9 cellular contexts compared by ENCODE assay signal in the genomic region with DNA sequence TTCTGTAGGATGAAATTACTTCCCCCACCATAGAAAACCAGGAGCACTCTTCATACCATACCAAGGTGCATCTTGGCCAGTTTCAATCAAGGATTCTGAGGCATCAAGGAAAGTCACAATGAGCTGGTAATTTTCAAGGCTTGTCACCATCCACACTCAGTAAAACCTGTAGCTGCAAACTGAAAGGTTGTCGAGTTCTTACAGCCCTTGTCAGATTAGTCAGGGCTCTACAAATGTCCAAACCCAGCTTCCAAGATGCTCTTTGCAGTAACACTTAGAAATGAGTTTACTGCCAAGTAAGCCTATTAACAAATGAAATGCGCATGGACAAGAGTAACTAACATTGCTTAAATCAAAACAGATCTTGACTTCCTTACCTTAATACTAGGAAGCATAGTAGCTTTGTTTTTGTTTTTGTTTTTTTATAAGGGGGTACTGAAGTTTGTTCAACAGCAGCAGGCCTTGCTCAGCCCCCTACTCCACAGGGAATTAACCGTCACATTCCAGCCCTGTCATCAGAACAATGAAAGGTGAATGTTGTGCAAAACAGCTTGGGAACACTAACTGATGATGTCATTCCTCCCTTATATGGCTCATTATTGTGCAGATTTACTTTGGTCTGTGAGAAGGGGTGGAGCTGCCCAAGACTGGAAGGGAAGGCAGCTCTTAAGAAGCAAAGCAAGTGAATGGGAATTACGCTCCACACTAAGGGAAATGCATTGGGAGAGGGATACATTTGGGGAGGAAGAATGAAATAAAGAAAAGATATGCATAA. TPM values are rescaled to one million over a fixed set of nuclear protein-coding genes. Genes with fewer than 3 reads are reported as not detected.
DNase-seq lines count a peak whose midpoint lies in the region; ATAC-seq and TF ChIP-seq lines count a peak whose summit lies in the region.
"Had no signal": no experiment of that assay in that cellular context is flagged by ENCODE, and none has a peak within 500 bp of the region (broad histone marks: within the 10 kb centered on the region; RNA-seq: fewer than 3 reads in every experiment).

No MANE protein-coding gene starts in this region.

- H3K36me3 ChIP-seq in stomach smooth muscle (ENCODE audit: control insufficient read depth in 2 of 2, insufficient read depth in 2 of 2, low read length in 2 of 2) = peaks cover 0 to 15% of the 10 kb centered on the region in 2 donors

- H3K9me3 ChIP-seq in stomach smooth muscle (ENCODE audit: control insufficient read depth in 2 of 2, low read length in 2 of 2) = no peaks in the 10 kb centered on the region

- no peak overlapping the region for H3K9ac ChIP-seq in stomach smooth muscle (ENCODE audit: low read length in 2 of 2)

- H3K27me3 Mint-ChIP-seq in brain = no peaks in the 10 kb centered on the region

- H3K27ac ChIP-seq in stomach smooth muscle (ENCODE audit: low read length) = peak overlapping the region; percentile 20

- H3K4me3 ChIP-seq in stomach smooth muscle (ENCODE audit: low read length in 2 of 2) = no peak overlapping the region

- TF ChIP-seq CTCF in brain (conservative IDR thresholded peaks at IDR 0.05) = no peak

- peak overlapping the region; percentile 43 to 80 (median 68) for H3K27ac Mint-ChIP-seq in brain
- H3K27ac Mint-ChIP-seq: activated CD8-positive, alpha-beta T cell treated with anti-CD3 and anti-CD28 coated beads for 36 hours had no signal

- ATAC-seq in GM21390 (IDR thresholded peaks at IDR 0.05; ENCODE audit: unreplicated experiment) (no peak), HG02938 (IDR thresholded peaks at IDR 0.05; ENCODE audit: unreplicated experiment) (no peak), GM21528 (IDR thresholded peaks at IDR 0.05; ENCODE audit: low FRiP score, unreplicated experiment) (no peak)
- ATAC-seq: activated CD8-positive, alpha-beta T cell treated with anti-CD3 and anti-CD28 coated beads for 36 hours had no signal

- H3K36me3 Mint-ChIP-seq in brain = no peaks in the 10 kb centered on the region

- peaks cover 46% of the 10 kb centered on the region for H3K4me1 Mint-ChIP-seq in brain

- no peaks in the 10 kb centered on the region for H3K4me1 ChIP-seq in stomach smooth muscle (ENCODE audit: control insufficient read depth, insufficient read depth, low read length)

- no peaks in the 10 kb centered on the region for H3K9me3 Mint-ChIP-seq in brain
- H3K9me3 Mint-ChIP-seq: activated CD8-positive, alpha-beta T cell treated with anti-CD3 and anti-CD28 coated beads for 36 hours had no signal

- DNase-seq in HCEC 1CT (peak; percentile 15), iPS DF 4.7 (ENCODE audit: extremely low read depth, low spot score) (peak; percentile 98), NCI-H2227 treated with DMSO at 0.1 percent for 48 hours (lab: John Stamatoyannopoulos, UW) (no peak)
- DNase-seq: activated CD8-positive, alpha-beta T cell treated with anti-CD3 and anti-CD28 coated beads for 36 hours had no signal

- peak overlapping the region; percentile 60 to 79 (median 72) for H3K4me3 Mint-ChIP-seq in brain
- H3K4me3 Mint-ChIP-seq: activated CD8-positive, alpha-beta T cell treated with anti-CD3 and anti-CD28 coated beads for 36 hours had no signal

- H3K27me3 ChIP-seq in stomach smooth muscle (ENCODE audit: control insufficient read depth in 1 of 2, insufficient read depth in 2 of 2, low read length in 2 of 2) = no peaks in the 10 kb centered on the region

RNA-seq across cellular contexts. Expression of gene TMEM30A, which starts 49.9 kb away (rescaled TPM):
- polyA plus RNA-seq in brain (ENCODE audit: insufficient read depth, low read depth, low replicate concordance) = 56.7 TPM
